ENCODE assay signal across 1 cellular context in genomic region chr4:304987-305680, GRCh38.
TF ChIP-seq lines count a peak whose summit lies in the region.

Gene ZNF732, minus strand, starts transcription at chr4:305474. Its CDS starts 164 bp downstream, at chr4:305310.

TF ChIP-seq in SK-N-SH, 30 proteins besides CTCF, POLR2A, EP300 and RAD21 (continued from another document):
- TF ChIP-seq REST (IDR thresholded peaks at IDR 0.05; ENCODE audit: low read depth, low read length) (no peak), TAF1 (IDR thresholded peaks at IDR 0.05; ENCODE audit: borderline replicate concordance, low read depth, low read length) (no peak), NFIC (IDR thresholded peaks at IDR 0.05; ENCODE audit: borderline replicate concordance) (no peak), YY1 (IDR thresholded peaks at IDR 0.05; ENCODE audit: low read depth) (no peak), RCOR1 (IDR thresholded peaks at IDR 0.05; ENCODE audit: low read length) (no peak), PBX3 (IDR thresholded peaks at IDR 0.05) (peak; percentile 94)
